Comparison of ENCODE assay signal across 8 cellular contexts in the genomic region with DNA sequence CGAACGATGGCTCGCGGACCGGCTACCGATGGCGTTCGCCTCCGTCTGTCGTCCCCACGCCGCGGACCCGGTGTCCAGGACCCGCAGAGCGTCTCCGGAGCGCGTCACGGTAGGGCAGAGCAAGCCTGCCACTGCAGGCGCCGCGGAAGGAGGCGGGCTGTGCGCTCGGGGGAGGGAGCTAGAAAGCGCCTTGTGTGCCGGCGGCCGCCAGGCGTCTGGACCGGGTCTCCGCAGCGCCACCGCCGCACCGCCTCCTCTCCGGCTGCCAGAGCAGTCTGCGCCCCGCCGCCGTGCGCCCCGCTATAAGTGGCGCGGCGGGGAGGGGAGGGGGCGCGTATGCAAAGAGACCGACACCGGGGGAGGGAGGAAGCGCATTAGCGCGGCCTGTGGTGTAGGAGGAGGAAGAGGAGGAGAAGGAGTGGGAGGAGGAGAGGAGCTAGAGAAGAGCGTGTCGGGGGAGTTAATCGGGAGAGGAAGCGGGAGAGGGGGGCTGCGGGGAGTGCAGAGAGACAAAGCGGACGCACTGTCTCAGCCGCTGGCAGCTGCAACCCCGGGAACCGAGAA. TPM values are rescaled to one million over a fixed set of nuclear protein-coding genes. Genes with fewer than 3 reads are reported as not detected.
A peak's percentile ranks its signal among the peaks of the same experiment; 100 is the strongest.
DNase-seq lines count a peak whose midpoint lies in the region; TF ChIP-seq lines count a peak whose summit lies in the region.

A gene with protein sequence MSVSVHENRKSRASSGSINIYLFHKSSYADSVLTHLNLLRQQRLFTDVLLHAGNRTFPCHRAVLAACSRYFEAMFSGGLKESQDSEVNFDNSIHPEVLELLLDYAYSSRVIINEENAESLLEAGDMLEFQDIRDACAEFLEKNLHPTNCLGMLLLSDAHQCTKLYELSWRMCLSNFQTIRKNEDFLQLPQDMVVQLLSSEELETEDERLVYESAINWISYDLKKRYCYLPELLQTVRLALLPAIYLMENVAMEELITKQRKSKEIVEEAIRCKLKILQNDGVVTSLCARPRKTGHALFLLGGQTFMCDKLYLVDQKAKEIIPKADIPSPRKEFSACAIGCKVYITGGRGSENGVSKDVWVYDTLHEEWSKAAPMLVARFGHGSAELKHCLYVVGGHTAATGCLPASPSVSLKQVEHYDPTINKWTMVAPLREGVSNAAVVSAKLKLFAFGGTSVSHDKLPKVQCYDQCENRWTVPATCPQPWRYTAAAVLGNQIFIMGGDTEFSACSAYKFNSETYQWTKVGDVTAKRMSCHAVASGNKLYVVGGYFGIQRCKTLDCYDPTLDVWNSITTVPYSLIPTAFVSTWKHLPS (minus strand): TSS at position 279 of the 564 bp plus-strand sequence. CDS start 4,243 bp downstream, outside the sequence.

- H3K27ac ChIP-seq in GM23248 (peak within 1 kb of the TSS; percentile 57), neutrophil (peak within 1 kb of the TSS; percentile 80), suprapubic skin (peak within 1 kb of the TSS; percentile 85)

- peak within 1 kb of the TSS; percentile 80 for H3K4me3 Mint-ChIP-seq in activated naive CD4-positive, alpha-beta T cell treated with anti-CD3 and anti-CD28 coated beads for 36 hours

- no peaks in the 10 kb centered on the region for H3K36me3 Mint-ChIP-seq in activated naive CD4-positive, alpha-beta T cell treated with anti-CD3 and anti-CD28 coated beads for 36 hours (ENCODE audit: low read depth)

- no peak for TF ChIP-seq EP300 in suprapubic skin (IDR thresholded peaks at IDR 0.05)

- peaks cover 22% of the 10 kb centered on the region for H3K27me3 Mint-ChIP-seq in activated naive CD4-positive, alpha-beta T cell treated with anti-CD3 and anti-CD28 coated beads for 36 hours (ENCODE audit: low read depth)

- H3K9me3 ChIP-seq in GM23248 (ENCODE audit: low read depth) = no peaks in the 10 kb centered on the region
- H3K9me3 ChIP-seq in neutrophil = no peaks in the 10 kb centered on the region
- H3K9me3 ChIP-seq in suprapubic skin = no peaks in the 10 kb centered on the region

- H4K20me1 ChIP-seq in GM23248 (ENCODE audit: insufficient read depth) = no peaks in the 10 kb centered on the region

- peak within 1 kb of the TSS; percentile 97 for H3K4me2 ChIP-seq in GM23248 (ENCODE audit: unreplicated experiment)

- H3K9me2 ChIP-seq in GM23248 (ENCODE audit: insufficient read depth) = no peaks in the 10 kb centered on the region

- H3K9ac ChIP-seq in GM23248 = peak within 1 kb of the TSS; percentile 82

- CTCF ChIA-PET in activated naive CD4-positive, alpha-beta T cell treated with anti-CD3 and anti-CD28 coated beads for 36 hours (lab: Charles Lee) = interaction anchor here (0.7 to 3.8 kb wide), 6 partner anchors 9 to 738 kb away, joined by 3 to 20 read pairs (median 4); no protein-coding TSS in a partner anchor

- peaks cover 26% of the 10 kb centered on the region for H3K4me1 Mint-ChIP-seq in activated naive CD4-positive, alpha-beta T cell treated with anti-CD3 and anti-CD28 coated beads for 36 hours (ENCODE audit: low read depth)

- peaks cover 38% of the 10 kb centered on the region for H3K4me1 ChIP-seq in GM23248 (ENCODE audit: insufficient read depth)
- peaks cover 60 to 76% of the 10 kb centered on the region in 2 experiments for H3K4me1 ChIP-seq in neutrophil (ENCODE audit: control insufficient read depth in 1 of 2, insufficient read depth in 1 of 2, low read depth in 1 of 2, low read length in 1 of 2)
- H3K4me1 ChIP-seq in suprapubic skin = peaks cover 36% of the 10 kb centered on the region

- H2AFZ ChIP-seq in GM23248 = peak within 1 kb of the TSS; percentile 83

- TF ChIP-seq CTCF in neutrophil (IDR thresholded peaks at IDR 0.05) = peak; percentile 62
- TF ChIP-seq CTCF in suprapubic skin (IDR thresholded peaks at IDR 0.05) = peak; percentile 51 to 67

- peaks cover 41% of the 10 kb centered on the region for H3K79me2 ChIP-seq in GM23248 (ENCODE audit: insufficient read depth)

- intact Hi-C loops in activated naive CD4-positive, alpha-beta T cell treated with anti-CD3 and anti-CD28 coated beads for 36 hours (cut with micrococcal nuclease) = loop anchor here (1.0 to 10.0 kb wide), 7 partner anchors 8 to 846 kb away; no protein-coding TSS in a partner anchor

- peak; percentile 91 for DNase-seq in ELR (ENCODE audit: low read depth)
- peak; percentile 95 for DNase-seq in GM23248
- DNase-seq in LHCN-M2 (ENCODE audit: low read depth) = peak; percentile 90
- DNase-seq in SIG-M5 treated with dmso at 0.1 percent for 504 hours (lab: John Stamatoyannopoulos, UW; ENCODE audit: unreplicated experiment) = peak; percentile 93
- DNase-seq in activated naive CD4-positive, alpha-beta T cell treated with anti-CD3 and anti-CD28 coated beads for 36 hours = peak; percentile 79
- DNase-seq in germinal center (ENCODE audit: low spot score) = peak; percentile 58
- peak; percentile 82 to 90 for DNase-seq in suprapubic skin (ENCODE audit: low spot score in 2 of 2)

- H3K27me3 ChIP-seq in GM23248 (replicated peaks; ENCODE audit: insufficient read depth) = no peaks in the 10 kb centered on the region
- H3K27me3 ChIP-seq in neutrophil = peaks cover 15% of the 10 kb centered on the region
- H3K27me3 ChIP-seq in suprapubic skin = no peaks in the 10 kb centered on the region

- in situ Hi-C loops in GM23248 (cut with MboI) = loop anchor here (10.0 kb wide), 1 partner anchor 606 kb away; no protein-coding TSS in a partner anchor

- 1 to 2% methylated on average over 37 to 50 of the region's 64 CpGs for WGBS in GM23248 (ENCODE audit: low coverage in 1 of 2, low lambda C conversion rate in 2 of 2, missing lambda C conversion rate in 2 of 2), 2 experiments
- WGBS in suprapubic skin = 1% methylated on average over 27 of the region's 64 CpGs

- H3K27ac Mint-ChIP-seq in activated naive CD4-positive, alpha-beta T cell treated with anti-CD3 and anti-CD28 coated beads for 36 hours = no peak within 1 kb of the TSS

- H3F3A ChIP-seq in GM23248 (ENCODE audit: insufficient read depth) = peaks cover 45% of the 10 kb centered on the region

- no peak for TF ChIP-seq POLR2A in suprapubic skin (IDR thresholded peaks at IDR 0.05)

- peak within 1 kb of the TSS; percentile 89 for H3K4me3 ChIP-seq in GM23248
- H3K4me3 ChIP-seq in neutrophil (ENCODE audit: low read depth in 1 of 2, low read length in 1 of 2) = peak within 1 kb of the TSS; percentile 72 to 74
- peak within 1 kb of the TSS; percentile 83 for H3K4me3 ChIP-seq in suprapubic skin

- H3K36me3 ChIP-seq in GM23248 (ENCODE audit: low read depth) (no peaks in the 10 kb centered on the region), neutrophil (peaks cover 7% of the 10 kb centered on the region), suprapubic skin (peaks cover 6% of the 10 kb centered on the region)

- no peaks in the 10 kb centered on the region for H3K9me3 Mint-ChIP-seq in activated naive CD4-positive, alpha-beta T cell treated with anti-CD3 and anti-CD28 coated beads for 36 hours

RNA-seq across cellular contexts. Expression of the gene that starts here (rescaled TPM):
- total RNA-seq in GM23248 (2014; rRNA removed; shearing (Covaris generic)) = 15.3 and 18.5 TPM in 2 replicates
- 14.6 and 15.8 TPM in 2 replicates for polyA plus RNA-seq in GM23248 (2016; fragmentation: Nextera tagmentation; extraction: Ambion mirVana)
- total RNA-seq in LHCN-M2 (2014; rRNA removed) (56.6 and 60.3 TPM in 2 replicates), suprapubic skin (10 to 100 TPM in 2 of 4 donors, 1 to 10 TPM in 2; 6.4 to 19.4 (median 13.0) TPM)
- 26.0 TPM for polyA plus RNA-seq in LHCN-M2 (2012)
- under 1 TPM; 0.74 to 0.86 TPM for total RNA-seq in activated naive CD4-positive, alpha-beta T cell treated with anti-CD3 and anti-CD28 coated beads for 36 hours

Comparison
In these comparisons a context has a peak if more than half of its experiments do, and no peak if none do; other contexts are left out.
1. Peak in every context shown above with its lines: DNase-seq, H3K4me3 ChIP-seq and H3K27ac ChIP-seq.
2. Peak in DNase-seq in activated naive CD4-positive, alpha-beta T cell treated with anti-CD3 and anti-CD28 coated beads for 36 hours; RNA of the gene not detected or under 1 TPM.